ENCODE assay signal across 8 cellular contexts in the genomic region with DNA sequence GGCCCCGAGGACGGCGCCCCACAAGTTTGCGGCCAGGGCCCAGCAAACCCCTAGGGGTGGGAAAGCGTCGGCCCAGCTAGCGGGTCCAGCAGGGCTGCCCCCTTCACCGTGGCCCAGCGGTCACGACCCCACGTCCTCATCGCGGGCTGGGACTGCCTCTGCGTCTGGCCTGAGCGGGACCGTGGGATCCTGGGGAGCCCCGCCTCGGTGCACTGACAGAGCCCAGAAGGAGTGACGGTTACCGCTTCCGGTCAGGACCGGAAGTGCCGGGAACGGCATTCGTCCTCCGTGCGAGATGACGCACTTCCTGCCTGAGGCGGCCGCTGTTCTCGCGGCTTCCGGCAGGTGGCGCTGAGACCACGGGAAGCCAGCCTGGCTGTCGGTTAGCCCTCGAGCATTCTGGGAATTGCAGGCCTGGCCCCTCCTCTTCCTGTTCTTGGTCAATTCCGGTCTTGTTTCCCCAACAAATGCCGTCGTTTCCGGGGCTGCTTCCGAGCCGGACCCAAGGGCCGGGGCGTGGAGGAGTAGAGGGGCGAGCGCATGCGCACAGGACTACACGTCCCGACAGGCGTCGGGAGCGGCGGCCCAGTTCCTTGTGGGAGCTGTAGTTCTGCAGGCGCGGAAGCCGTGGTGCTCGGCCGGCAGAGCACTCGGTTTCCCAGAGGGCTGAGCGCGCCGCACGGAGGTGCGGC. TPM values are rescaled to one million over a fixed set of nuclear protein-coding genes. Genes with fewer than 3 reads are reported as not detected.
DNase-seq lines count a peak whose midpoint lies in the region; ATAC-seq and TF ChIP-seq lines count a peak whose summit lies in the region.

A gene (plus strand): TSS at position 682 of the 692 bp plus-strand sequence. CDS start 1,884 bp downstream, outside the sequence.

- H3K27ac ChIP-seq in thoracic aorta = peak within 1 kb of the TSS; percentile 94 to 96

- DNase-seq in NCI-H1048 (lab: John Stamatoyannopoulos, UW) (peak; percentile 100), glomerular endothelial cell (ENCODE audit: extremely low read depth, low read depth, low spot score) (peak; percentile 96), omental fat pad (ENCODE audit: low spot score) (peak; percentile 97), thoracic aorta (ENCODE audit: low spot score) (peak; percentile 99)
- DNase-seq in activated naive CD4-positive, alpha-beta T cell treated with anti-CD3 and anti-CD28 coated beads, Interleukin-2, amount 50 U/mL, for 72 hours (ENCODE audit: low spot score in 2 of 2) = peak; percentile 100

- TF ChIP-seq CTCF in omental fat pad (IDR thresholded peaks at IDR 0.05) (peak in 2 of 3 donors; percentile 86 to 95), thoracic aorta (IDR thresholded peaks at IDR 0.05) (peak; percentile 96)

- no peaks in the 10 kb centered on the region for H3K9me3 Mint-ChIP-seq in activated naive CD4-positive, alpha-beta T cell treated with anti-CD3 and anti-CD28 coated beads, Interleukin-2, amount 50 U/mL, for 72 hours

- H3K27ac Mint-ChIP-seq in activated naive CD4-positive, alpha-beta T cell treated with anti-CD3 and anti-CD28 coated beads, Interleukin-2, amount 50 U/mL, for 72 hours = peak within 1 kb of the TSS; percentile 96 to 97

- ATAC-seq in HG02571 (IDR thresholded peaks at IDR 0.05; ENCODE audit: unreplicated experiment) (peak; percentile 85), SK-N-SH treated with all-trans-retinoic acid at 6 μM for 48 hours (peak; percentile 90), omental fat pad (ENCODE audit: low FRiP score) (peak; percentile 88), thoracic aorta (ENCODE audit: insufficient number of reproducible peaks, low FRiP score, low read depth) (peak; percentile 96)
- peak; percentile 89 to 90 for ATAC-seq in activated naive CD4-positive, alpha-beta T cell treated with anti-CD3 and anti-CD28 coated beads, Interleukin-2, amount 50 U/mL, for 72 hours

- peaks cover 15 to 29% of the 10 kb centered on the region in 2 donors for H3K4me1 ChIP-seq in thoracic aorta (ENCODE audit: control insufficient read depth in 1 of 2, low read depth in 2 of 2)

- H3K4me3 ChIP-seq in GM08714 (ENCODE audit: low read length) (peak within 1 kb of the TSS; percentile 73), thoracic aorta (peak within 1 kb of the TSS; percentile 88)

- H3K36me3 Mint-ChIP-seq in activated naive CD4-positive, alpha-beta T cell treated with anti-CD3 and anti-CD28 coated beads, Interleukin-2, amount 50 U/mL, for 72 hours = peaks cover 0 to 13% of the 10 kb centered on the region in 2 donors

- no peaks in the 10 kb centered on the region for H3K27me3 ChIP-seq in thoracic aorta (replicated peaks; ENCODE audit: insufficient read depth)

- peaks cover 35% of the 10 kb centered on the region for H3K36me3 ChIP-seq in thoracic aorta

- H3K9me3 ChIP-seq in thoracic aorta = no peaks in the 10 kb centered on the region

TF ChIP-seq in SK-N-SH treated with all-trans-retinoic acid at 6 μM for 48 hours, 23 proteins besides CTCF, POLR2A, EP300 and RAD21:
- TF ChIP-seq ZC3H10 (CRISPR knock-in tag; IDR thresholded peaks at IDR 0.05) (peak; percentile 10; the same call in 1 of the 2 replicates), GLIS3 (CRISPR knock-in tag; IDR thresholded peaks at IDR 0.05) (no peak), ZNF565 (CRISPR knock-in tag; conservative IDR thresholded peaks at IDR 0.05; ENCODE audit: low read depth) (no peak), ZFP30 (CRISPR knock-in tag; IDR thresholded peaks at IDR 0.05) (no peak), TCF4 (CRISPR knock-in tag; IDR thresholded peaks at IDR 0.05; ENCODE audit: borderline replicate concordance) (peak; percentile 23; the same call in 1 of the 2 replicates), ZNF70 (CRISPR knock-in tag; IDR thresholded peaks at IDR 0.05) (no peak), ARNTL (CRISPR knock-in tag; IDR thresholded peaks at IDR 0.05; ENCODE audit: borderline replicate concordance, low read depth) (no peak), PPARA (CRISPR knock-in tag; IDR thresholded peaks at IDR 0.05; ENCODE audit: borderline replicate concordance) (no peak), ZFP3 (CRISPR knock-in tag; IDR thresholded peaks at IDR 0.05) (peak; percentile 87; the same call in 1 of the 2 replicates), TOX (CRISPR knock-in tag; IDR thresholded peaks at IDR 0.05; ENCODE audit: borderline replicate concordance) (peak; percentile 24; the same call in 1 of the 2 replicates), ZNF8 (CRISPR knock-in tag; IDR thresholded peaks at IDR 0.05) (no peak)
- TF ChIP-seq, protein P1, sequence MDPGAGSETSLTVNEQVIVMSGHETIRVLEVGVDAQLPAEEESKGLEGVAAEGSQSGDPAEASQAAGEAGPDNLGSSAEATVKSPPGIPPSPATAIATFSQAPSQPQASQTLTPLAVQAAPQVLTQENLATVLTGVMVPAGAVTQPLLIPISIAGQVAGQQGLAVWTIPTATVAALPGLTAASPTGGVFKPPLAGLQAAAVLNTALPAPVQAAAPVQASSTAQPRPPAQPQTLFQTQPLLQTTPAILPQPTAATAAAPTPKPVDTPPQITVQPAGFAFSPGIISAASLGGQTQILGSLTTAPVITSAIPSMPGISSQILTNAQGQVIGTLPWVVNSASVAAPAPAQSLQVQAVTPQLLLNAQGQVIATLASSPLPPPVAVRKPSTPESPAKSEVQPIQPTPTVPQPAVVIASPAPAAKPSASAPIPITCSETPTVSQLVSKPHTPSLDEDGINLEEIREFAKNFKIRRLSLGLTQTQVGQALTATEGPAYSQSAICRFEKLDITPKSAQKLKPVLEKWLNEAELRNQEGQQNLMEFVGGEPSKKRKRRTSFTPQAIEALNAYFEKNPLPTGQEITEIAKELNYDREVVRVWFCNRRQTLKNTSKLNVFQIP (CRISPR knock-in tag; IDR thresholded peaks at IDR 0.05; ENCODE audit: borderline replicate concordance, low read depth) = no peak
- TF ChIP-seq, protein P2, sequence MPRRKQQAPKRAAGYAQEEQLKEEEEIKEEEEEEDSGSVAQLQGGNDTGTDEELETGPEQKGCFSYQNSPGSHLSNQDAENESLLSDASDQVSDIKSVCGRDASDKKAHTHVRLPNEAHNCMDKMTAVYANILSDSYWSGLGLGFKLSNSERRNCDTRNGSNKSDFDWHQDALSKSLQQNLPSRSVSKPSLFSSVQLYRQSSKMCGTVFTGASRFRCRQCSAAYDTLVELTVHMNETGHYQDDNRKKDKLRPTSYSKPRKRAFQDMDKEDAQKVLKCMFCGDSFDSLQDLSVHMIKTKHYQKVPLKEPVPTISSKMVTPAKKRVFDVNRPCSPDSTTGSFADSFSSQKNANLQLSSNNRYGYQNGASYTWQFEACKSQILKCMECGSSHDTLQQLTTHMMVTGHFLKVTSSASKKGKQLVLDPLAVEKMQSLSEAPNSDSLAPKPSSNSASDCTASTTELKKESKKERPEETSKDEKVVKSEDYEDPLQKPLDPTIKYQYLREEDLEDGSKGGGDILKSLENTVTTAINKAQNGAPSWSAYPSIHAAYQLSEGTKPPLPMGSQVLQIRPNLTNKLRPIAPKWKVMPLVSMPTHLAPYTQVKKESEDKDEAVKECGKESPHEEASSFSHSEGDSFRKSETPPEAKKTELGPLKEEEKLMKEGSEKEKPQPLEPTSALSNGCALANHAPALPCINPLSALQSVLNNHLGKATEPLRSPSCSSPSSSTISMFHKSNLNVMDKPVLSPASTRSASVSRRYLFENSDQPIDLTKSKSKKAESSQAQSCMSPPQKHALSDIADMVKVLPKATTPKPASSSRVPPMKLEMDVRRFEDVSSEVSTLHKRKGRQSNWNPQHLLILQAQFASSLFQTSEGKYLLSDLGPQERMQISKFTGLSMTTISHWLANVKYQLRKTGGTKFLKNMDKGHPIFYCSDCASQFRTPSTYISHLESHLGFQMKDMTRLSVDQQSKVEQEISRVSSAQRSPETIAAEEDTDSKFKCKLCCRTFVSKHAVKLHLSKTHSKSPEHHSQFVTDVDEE (CRISPR knock-in tag; IDR thresholded peaks at IDR 0.05) = peak; percentile 8; the same call in 1 of the 2 replicates
- TF ChIP-seq, protein P3, sequence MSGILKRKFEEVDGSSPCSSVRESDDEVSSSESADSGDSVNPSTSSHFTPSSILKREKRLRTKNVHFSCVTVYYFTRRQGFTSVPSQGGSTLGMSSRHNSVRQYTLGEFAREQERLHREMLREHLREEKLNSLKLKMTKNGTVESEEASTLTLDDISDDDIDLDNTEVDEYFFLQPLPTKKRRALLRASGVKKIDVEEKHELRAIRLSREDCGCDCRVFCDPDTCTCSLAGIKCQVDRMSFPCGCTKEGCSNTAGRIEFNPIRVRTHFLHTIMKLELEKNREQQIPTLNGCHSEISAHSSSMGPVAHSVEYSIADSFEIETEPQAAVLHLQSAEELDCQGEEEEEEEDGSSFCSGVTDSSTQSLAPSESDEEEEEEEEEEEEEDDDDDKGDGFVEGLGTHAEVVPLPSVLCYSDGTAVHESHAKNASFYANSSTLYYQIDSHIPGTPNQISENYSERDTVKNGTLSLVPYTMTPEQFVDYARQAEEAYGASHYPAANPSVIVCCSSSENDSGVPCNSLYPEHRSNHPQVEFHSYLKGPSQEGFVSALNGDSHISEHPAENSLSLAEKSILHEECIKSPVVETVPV (CRISPR knock-in tag; IDR thresholded peaks at IDR 0.05) = no peak; the same call in 1 of the 2 replicates
- TF ChIP-seq, protein P4, sequence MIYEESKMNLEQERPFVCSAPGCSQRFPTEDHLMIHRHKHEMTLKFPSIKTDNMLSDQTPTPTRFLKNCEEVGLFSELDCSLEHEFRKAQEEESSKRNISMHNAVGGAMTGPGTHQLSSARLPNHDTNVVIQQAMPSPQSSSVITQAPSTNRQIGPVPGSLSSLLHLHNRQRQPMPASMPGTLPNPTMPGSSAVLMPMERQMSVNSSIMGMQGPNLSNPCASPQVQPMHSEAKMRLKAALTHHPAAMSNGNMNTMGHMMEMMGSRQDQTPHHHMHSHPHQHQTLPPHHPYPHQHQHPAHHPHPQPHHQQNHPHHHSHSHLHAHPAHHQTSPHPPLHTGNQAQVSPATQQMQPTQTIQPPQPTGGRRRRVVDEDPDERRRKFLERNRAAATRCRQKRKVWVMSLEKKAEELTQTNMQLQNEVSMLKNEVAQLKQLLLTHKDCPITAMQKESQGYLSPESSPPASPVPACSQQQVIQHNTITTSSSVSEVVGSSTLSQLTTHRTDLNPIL (CRISPR knock-in tag; IDR thresholded peaks at IDR 0.05; ENCODE audit: low read depth) = no peak

RNA-seq across cellular contexts. Expression of the gene that starts here (rescaled TPM):
- total RNA-seq in activated naive CD4-positive, alpha-beta T cell treated with anti-CD3 and anti-CD28 coated beads, Interleukin-2, amount 50 U/mL, for 72 hours = 10 to 100 TPM; 31.8 to 38.7 TPM
- 38.9 and 51.0 TPM in 2 replicates for total RNA-seq in glomerular endothelial cell
- 10 to 100 TPM; 29.9 to 59.7 (median 33.5) TPM for total RNA-seq in omental fat pad
- total RNA-seq in thoracic aorta = 10 to 100 TPM; 31.6 to 57.9 TPM

Comparison
In these comparisons a context has a peak if more than half of its experiments do, and no peak if none do; other contexts are left out.
1. Peak in every context shown above with its lines: DNase-seq, ATAC-seq, H3K4me3 ChIP-seq and H3K27ac ChIP-seq.